ENCODE assay signal across 1 cellular context in genomic region chr11:66001941-66002647, GRCh38.
A peak's percentile ranks its signal among the peaks of the same experiment; 100 is the strongest.
TF ChIP-seq lines count a peak whose summit lies in the region.

TSS of gene BANF1 (plus strand) at chr11:66002503. CDS start at chr11:66003251, 748 bp downstream.
TSS of gene EIF1AD (minus strand) at chr11:66002157. CDS start at chr11:66000389, 1,768 bp downstream.

TF ChIP-seq in HepG2, 621 proteins besides CTCF, POLR2A, EP300 and RAD21 (continued from another document and continues in another):
- TF ChIP-seq DMTF1 (CRISPR knock-in tag; IDR thresholded peaks at IDR 0.05), result 0 out of 2 replicates have a peak, but pooled peaks have one; percentile 44
- peak; percentile 46; the same call in 1 of the 2 replicates for TF ChIP-seq HHEX (CRISPR knock-in tag; IDR thresholded peaks at IDR 0.05)
- TF ChIP-seq KDM5B (CRISPR knock-in tag; IDR thresholded peaks at IDR 0.05; ENCODE audit: borderline replicate concordance), result peak; percentile 65; the same call in 1 of the 2 replicates
- peak; percentile 88 for TF ChIP-seq ZNF407 (CRISPR knock-in tag; IDR thresholded peaks at IDR 0.05; ENCODE audit: not compliant biosample characterization)
- no peak for TF ChIP-seq DPF2 (CRISPR knock-in tag; IDR thresholded peaks at IDR 0.05; ENCODE audit: borderline replicate concordance, low read depth)
- TF ChIP-seq ZNF761 (CRISPR knock-in tag; conservative IDR thresholded peaks at IDR 0.05), result peak; percentile 96
- TF ChIP-seq REST (IDR thresholded peaks at IDR 0.05; ENCODE audit: borderline replicate concordance in 1 of 2, low read depth in 1 of 2, low read length in 2 of 2), result peak in 1 of 2 experiments; percentile 31; a peak in 1 of 4 replicates
- peak; percentile 77 for TF ChIP-seq JARID2 (CRISPR knock-in tag; IDR thresholded peaks at IDR 0.05; ENCODE audit: insufficient replicate concordance)
- peak; percentile 95 for TF ChIP-seq SMAD3 (CRISPR knock-in tag; IDR thresholded peaks at IDR 0.05)
- no peak for TF ChIP-seq ZNF207 (IDR thresholded peaks at IDR 0.05; ENCODE audit: borderline replicate concordance)
- TF ChIP-seq ZKSCAN1 (IDR thresholded peaks at IDR 0.05; ENCODE audit: low read length), result peak; percentile 68; the same call in 1 of the 2 replicates
- TF ChIP-seq ZNF567 (CRISPR knock-in tag; IDR thresholded peaks at IDR 0.05; ENCODE audit: borderline replicate concordance), result 0 out of 2 replicates have a peak, but pooled peaks have one; percentile 45
- TF ChIP-seq ZNF24 (IDR thresholded peaks at IDR 0.05), result peak; percentile 64; the same call in 1 of the 2 replicates
- 0 out of 2 replicates have a peak, but pooled peaks have one; percentile 10 for TF ChIP-seq FOXK2 (IDR thresholded peaks at IDR 0.05)
- TF ChIP-seq FOSL2 (CRISPR knock-in tag; IDR thresholded peaks at IDR 0.05), result peak; percentile 71
- TF ChIP-seq BHLHE40 (IDR thresholded peaks at IDR 0.05; ENCODE audit: low read length), result 0 out of 2 replicates have a peak, but pooled peaks have one; percentile 5
- no peak for TF ChIP-seq ZFYVE20 (CRISPR knock-in tag; IDR thresholded peaks at IDR 0.05; ENCODE audit: borderline replicate concordance, low read depth)
- TF ChIP-seq STAT5B (CRISPR knock-in tag; IDR thresholded peaks at IDR 0.05), result no peak
- no peak for TF ChIP-seq CREB3 (CRISPR knock-in tag; IDR thresholded peaks at IDR 0.05)
- peak; percentile 86 for TF ChIP-seq CREM (IDR thresholded peaks at IDR 0.05)
- TF ChIP-seq CREM (CRISPR knock-in tag; IDR thresholded peaks at IDR 0.05), result no peak
- peak; percentile 91 for TF ChIP-seq RNF2 (conservative IDR thresholded peaks at IDR 0.05; ENCODE audit: low read depth)
- peak; percentile 91; the same call in 1 of the 2 replicates for TF ChIP-seq AHR (CRISPR knock-in tag; IDR thresholded peaks at IDR 0.05)
- no peak for TF ChIP-seq ATRX (CRISPR knock-in tag; IDR thresholded peaks at IDR 0.05; ENCODE audit: borderline replicate concordance)
- TF ChIP-seq HINFP (CRISPR knock-in tag; IDR thresholded peaks at IDR 0.05; ENCODE audit: low read depth), result peak; percentile 75; the same call in 1 of the 2 replicates
- TF ChIP-seq GRHL1 (CRISPR knock-in tag; conservative IDR thresholded peaks at IDR 0.05), result no peak
- peak; percentile 54; the same call in 1 of the 2 replicates for TF ChIP-seq ZNF720 (CRISPR knock-in tag; IDR thresholded peaks at IDR 0.05)
- TF ChIP-seq TGIF2 (CRISPR knock-in tag; IDR thresholded peaks at IDR 0.05), result peak; percentile 98
- peak; percentile 84 for TF ChIP-seq ZNF362 (CRISPR knock-in tag; IDR thresholded peaks at IDR 0.05; ENCODE audit: borderline replicate concordance)
- TF ChIP-seq ZNF549 (CRISPR knock-in tag; IDR thresholded peaks at IDR 0.05), result no peak
- TF ChIP-seq NBN (conservative IDR thresholded peaks at IDR 0.05), result no peak
- TF ChIP-seq EEA1 (CRISPR knock-in tag; IDR thresholded peaks at IDR 0.05; ENCODE audit: borderline replicate concordance), result peak; percentile 56; the same call in 1 of the 2 replicates
- TF ChIP-seq ZNF550 (CRISPR knock-in tag; IDR thresholded peaks at IDR 0.05; ENCODE audit: borderline replicate concordance), result peak; percentile 94
- TF ChIP-seq ZNF672 (CRISPR knock-in tag; IDR thresholded peaks at IDR 0.05), result no peak
- peak; percentile 86; the same call in 1 of the 2 replicates for TF ChIP-seq ZNF563 (CRISPR knock-in tag; IDR thresholded peaks at IDR 0.05)
- no peak for TF ChIP-seq AGO2 (optimal IDR thresholded peaks at IDR 0.05; ENCODE audit: low read depth, low read length)
- TF ChIP-seq JDP2 (CRISPR knock-in tag; IDR thresholded peaks at IDR 0.05; ENCODE audit: borderline replicate concordance), result no peak
- TF ChIP-seq ZUFSP (CRISPR knock-in tag; IDR thresholded peaks at IDR 0.05; ENCODE audit: borderline replicate concordance), result no peak
- TF ChIP-seq ZNF329 (CRISPR knock-in tag; IDR thresholded peaks at IDR 0.05; ENCODE audit: low read depth), result 0 out of 2 replicates have a peak, but pooled peaks have one; percentile 49
